1 cellular context compared by ENCODE assay signal in genomic region chr19:35107541-35107939, GRCh38.
TF ChIP-seq lines count a peak whose summit lies in the region.

No MANE protein-coding gene starts in this region.

TF ChIP-seq in HepG2, 621 proteins besides CTCF, POLR2A, EP300 and RAD21 (continued from another document and continues in another):
- no peak for TF ChIP-seq ZNF318 (CRISPR knock-in tag; IDR thresholded peaks at IDR 0.05)
- no peak for TF ChIP-seq HDAC1 (CRISPR knock-in tag; IDR thresholded peaks at IDR 0.05)
- no peak for TF ChIP-seq ZNF761 (CRISPR knock-in tag; conservative IDR thresholded peaks at IDR 0.05)
- no peak for TF ChIP-seq IKZF5 (CRISPR knock-in tag; IDR thresholded peaks at IDR 0.05)
- TF ChIP-seq, protein P1, sequence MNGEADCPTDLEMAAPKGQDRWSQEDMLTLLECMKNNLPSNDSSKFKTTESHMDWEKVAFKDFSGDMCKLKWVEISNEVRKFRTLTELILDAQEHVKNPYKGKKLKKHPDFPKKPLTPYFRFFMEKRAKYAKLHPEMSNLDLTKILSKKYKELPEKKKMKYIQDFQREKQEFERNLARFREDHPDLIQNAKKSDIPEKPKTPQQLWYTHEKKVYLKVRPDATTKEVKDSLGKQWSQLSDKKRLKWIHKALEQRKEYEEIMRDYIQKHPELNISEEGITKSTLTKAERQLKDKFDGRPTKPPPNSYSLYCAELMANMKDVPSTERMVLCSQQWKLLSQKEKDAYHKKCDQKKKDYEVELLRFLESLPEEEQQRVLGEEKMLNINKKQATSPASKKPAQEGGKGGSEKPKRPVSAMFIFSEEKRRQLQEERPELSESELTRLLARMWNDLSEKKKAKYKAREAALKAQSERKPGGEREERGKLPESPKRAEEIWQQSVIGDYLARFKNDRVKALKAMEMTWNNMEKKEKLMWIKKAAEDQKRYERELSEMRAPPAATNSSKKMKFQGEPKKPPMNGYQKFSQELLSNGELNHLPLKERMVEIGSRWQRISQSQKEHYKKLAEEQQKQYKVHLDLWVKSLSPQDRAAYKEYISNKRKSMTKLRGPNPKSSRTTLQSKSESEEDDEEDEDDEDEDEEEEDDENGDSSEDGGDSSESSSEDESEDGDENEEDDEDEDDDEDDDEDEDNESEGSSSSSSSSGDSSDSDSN (CRISPR knock-in tag; IDR thresholded peaks at IDR 0.05), result no peak
- TF ChIP-seq NR2F1 (CRISPR knock-in tag; IDR thresholded peaks at IDR 0.05), result no peak
- peak; percentile 74; the same call in 1 of the 2 replicates for TF ChIP-seq ZNF563 (CRISPR knock-in tag; IDR thresholded peaks at IDR 0.05)
- TF ChIP-seq RARA (CRISPR knock-in tag; IDR thresholded peaks at IDR 0.05), result peak; percentile 49
- TF ChIP-seq SATB2 (CRISPR knock-in tag; IDR thresholded peaks at IDR 0.05), result no peak
- TF ChIP-seq SOX6 (IDR thresholded peaks at IDR 0.05), result no peak
- peak; percentile 71 for TF ChIP-seq SOX6 (CRISPR knock-in tag; IDR thresholded peaks at IDR 0.05)
- no peak for TF ChIP-seq ZNF296 (CRISPR knock-in tag; conservative IDR thresholded peaks at IDR 0.05)
- TF ChIP-seq ZNF382 (CRISPR knock-in tag; IDR thresholded peaks at IDR 0.05; ENCODE audit: borderline replicate concordance), result no peak
- TF ChIP-seq, protein P2, sequence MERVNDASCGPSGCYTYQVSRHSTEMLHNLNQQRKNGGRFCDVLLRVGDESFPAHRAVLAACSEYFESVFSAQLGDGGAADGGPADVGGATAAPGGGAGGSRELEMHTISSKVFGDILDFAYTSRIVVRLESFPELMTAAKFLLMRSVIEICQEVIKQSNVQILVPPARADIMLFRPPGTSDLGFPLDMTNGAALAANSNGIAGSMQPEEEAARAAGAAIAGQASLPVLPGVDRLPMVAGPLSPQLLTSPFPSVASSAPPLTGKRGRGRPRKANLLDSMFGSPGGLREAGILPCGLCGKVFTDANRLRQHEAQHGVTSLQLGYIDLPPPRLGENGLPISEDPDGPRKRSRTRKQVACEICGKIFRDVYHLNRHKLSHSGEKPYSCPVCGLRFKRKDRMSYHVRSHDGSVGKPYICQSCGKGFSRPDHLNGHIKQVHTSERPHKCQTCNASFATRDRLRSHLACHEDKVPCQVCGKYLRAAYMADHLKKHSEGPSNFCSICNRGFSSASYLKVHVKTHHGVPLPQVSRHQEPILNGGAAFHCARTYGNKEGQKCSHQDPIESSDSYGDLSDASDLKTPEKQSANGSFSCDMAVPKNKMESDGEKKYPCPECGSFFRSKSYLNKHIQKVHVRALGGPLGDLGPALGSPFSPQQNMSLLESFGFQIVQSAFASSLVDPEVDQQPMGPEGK (CRISPR knock-in tag; IDR thresholded peaks at IDR 0.05), result peak; percentile 62; the same call in 1 of the 2 replicates
- no peak for TF ChIP-seq ZNF652 (CRISPR knock-in tag; IDR thresholded peaks at IDR 0.05; ENCODE audit: borderline replicate concordance, low read depth)
- no peak for TF ChIP-seq IRF9 (CRISPR knock-in tag; IDR thresholded peaks at IDR 0.05; ENCODE audit: borderline replicate concordance)
- no peak for TF ChIP-seq ZNF160 (CRISPR knock-in tag; IDR thresholded peaks at IDR 0.05)
- peak; percentile 63 for TF ChIP-seq ARID5B (CRISPR knock-in tag; IDR thresholded peaks at IDR 0.05)
- peak; percentile 67; the same call in 1 of the 2 replicates for TF ChIP-seq TGIF2 (CRISPR knock-in tag; IDR thresholded peaks at IDR 0.05)
- TF ChIP-seq MEF2D (CRISPR knock-in tag; IDR thresholded peaks at IDR 0.05), result no peak
- no peak for TF ChIP-seq DMTF1 (CRISPR knock-in tag; IDR thresholded peaks at IDR 0.05)
- peak; percentile 47; the same call in 1 of the 2 replicates for TF ChIP-seq CHD4 (IDR thresholded peaks at IDR 0.05; ENCODE audit: borderline replicate concordance, low read length)
- peak; percentile 13; the same call in 1 of the 2 replicates for TF ChIP-seq TFAP4 (IDR thresholded peaks at IDR 0.05; ENCODE audit: borderline replicate concordance, low read depth)
- TF ChIP-seq POLR2G (IDR thresholded peaks at IDR 0.05; ENCODE audit: low read depth, low read length), result peak; percentile 48; the same call in 1 of the 2 replicates
- no peak for TF ChIP-seq SKI (IDR thresholded peaks at IDR 0.05; ENCODE audit: partially characterized antibody)
- 0 out of 2 replicates have a peak, but pooled peaks have one; percentile 10 for TF ChIP-seq HOMEZ (CRISPR knock-in tag; IDR thresholded peaks at IDR 0.05; ENCODE audit: low read depth)
- no peak for TF ChIP-seq ZNF672 (CRISPR knock-in tag; IDR thresholded peaks at IDR 0.05)
- peak; percentile 96 for TF ChIP-seq ZNF629 (CRISPR knock-in tag; conservative IDR thresholded peaks at IDR 0.05)
- no peak for TF ChIP-seq KLF11 (CRISPR knock-in tag; IDR thresholded peaks at IDR 0.05)
